Comparison of ENCODE assay signal across 15 cellular contexts in genomic region chr2:163602196-163602595, GRCh38.
"Had no signal": no experiment of that assay in that cellular context is flagged by ENCODE, and none has a peak within 500 bp of the region (broad histone marks: within the 10 kb centered on the region; RNA-seq: fewer than 3 reads in every experiment).

No MANE protein-coding gene starts in this region.

- H3K27ac Mint-ChIP-seq: activated CD4-positive, alpha-beta T cell treated with anti-CD3 and anti-CD28 coated beads, Interleukin-2, amount 10 ng/mL, durations not matched to agents 7 days and 5 days; activated naive CD8-positive, alpha-beta T cell treated with anti-CD3 and anti-CD28 coated beads for 36 hours; activated T-helper 1 cell treated with anti-CD3 and anti-CD28 coated beads, Interleukin-12 subunit alpha, Interleukin-12 subunit beta, Interleukin-2, Interleukin-4 antibody, amounts not matched to agents 30 ng/mL and 10 ng/mL and 1 ng/mL, durations not matched to agents 14 hours and 24 hours and 36 hours; nephron progenitor cell; stimulated activated effector memory CD8-positive, alpha-beta T cell treated with anti-CD3 and anti-CD28 coated beads, Interleukin-12 subunit alpha, Interleukin-12 subunit beta, amount 100 ng/mL, for 72 hours had no signal

- H3K27ac ChIP-seq: dorsolateral prefrontal cortex, gastroesophageal sphincter, left lung had no signal

- H3K4me3 ChIP-seq: gastroesophageal sphincter, left lung had no signal

- DNase-seq: activated CD4-positive, alpha-beta T cell treated with anti-CD3 and anti-CD28 coated beads, Interleukin-2, amount 10 ng/mL, durations not matched to agents 7 days and 5 days; activated CD4-positive, CD25-positive, alpha-beta regulatory T cell; activated CD8-positive, alpha-beta memory T cell treated with anti-CD3 and anti-CD28 coated beads for 24 hours; activated naive CD8-positive, alpha-beta T cell treated with anti-CD3 and anti-CD28 coated beads for 36 hours; amygdala; dorsolateral prefrontal cortex; islet precursor cell; left lung; nephron progenitor cell; stimulated activated CD4-positive, alpha-beta T cell treated with anti-CD3 and anti-CD28 coated beads, Interleukin-12 subunit alpha, Interleukin-12 subunit beta, amount 100 ng/mL, for 4 hours; stimulated activated CD4-positive, alpha-beta T cell treated with anti-CD3 and anti-CD28 coated beads, Interleukin-2, amount 100 ng/mL, for 24 hours; T-helper 2 cell had no signal

- H3K4me3 Mint-ChIP-seq: activated CD4-positive, alpha-beta T cell treated with anti-CD3 and anti-CD28 coated beads, Interleukin-2, amount 10 ng/mL, durations not matched to agents 7 days and 5 days; activated naive CD8-positive, alpha-beta T cell treated with anti-CD3 and anti-CD28 coated beads for 36 hours; activated T-helper 1 cell treated with anti-CD3 and anti-CD28 coated beads, Interleukin-12 subunit alpha, Interleukin-12 subunit beta, Interleukin-2, Interleukin-4 antibody, amounts not matched to agents 30 ng/mL and 10 ng/mL and 1 ng/mL, durations not matched to agents 14 hours and 24 hours and 36 hours; nephron progenitor cell; stimulated activated effector memory CD8-positive, alpha-beta T cell treated with anti-CD3 and anti-CD28 coated beads, Interleukin-12 subunit alpha, Interleukin-12 subunit beta, amount 100 ng/mL, for 72 hours had no signal

- H3K36me3 Mint-ChIP-seq: activated naive CD8-positive, alpha-beta T cell treated with anti-CD3 and anti-CD28 coated beads for 36 hours; stimulated activated effector memory CD8-positive, alpha-beta T cell treated with anti-CD3 and anti-CD28 coated beads, Interleukin-12 subunit alpha, Interleukin-12 subunit beta, amount 100 ng/mL, for 72 hours had no signal

- H3K27me3 Mint-ChIP-seq: activated CD4-positive, alpha-beta T cell treated with anti-CD3 and anti-CD28 coated beads, Interleukin-2, amount 10 ng/mL, durations not matched to agents 7 days and 5 days; activated naive CD8-positive, alpha-beta T cell treated with anti-CD3 and anti-CD28 coated beads for 36 hours had no signal

- ATAC-seq: gastroesophageal sphincter; left lung; stimulated activated effector memory CD8-positive, alpha-beta T cell treated with anti-CD3 and anti-CD28 coated beads, Interleukin-12 subunit alpha, Interleukin-12 subunit beta, amount 100 ng/mL, for 72 hours had no signal

- H3K4me1 ChIP-seq: left lung had no signal

- H3K27me3 ChIP-seq: dorsolateral prefrontal cortex, gastroesophageal sphincter, left lung had no signal

- H3K4me1 Mint-ChIP-seq: activated CD4-positive, alpha-beta T cell treated with anti-CD3 and anti-CD28 coated beads, Interleukin-2, amount 10 ng/mL, durations not matched to agents 7 days and 5 days; activated naive CD8-positive, alpha-beta T cell treated with anti-CD3 and anti-CD28 coated beads for 36 hours; stimulated activated effector memory CD8-positive, alpha-beta T cell treated with anti-CD3 and anti-CD28 coated beads, Interleukin-12 subunit alpha, Interleukin-12 subunit beta, amount 100 ng/mL, for 72 hours had no signal

- H3K9me3 Mint-ChIP-seq: activated CD4-positive, alpha-beta T cell treated with anti-CD3 and anti-CD28 coated beads, Interleukin-2, amount 10 ng/mL, durations not matched to agents 7 days and 5 days; activated naive CD8-positive, alpha-beta T cell treated with anti-CD3 and anti-CD28 coated beads for 36 hours; activated T-helper 1 cell treated with anti-CD3 and anti-CD28 coated beads, Interleukin-12 subunit alpha, Interleukin-12 subunit beta, Interleukin-2, Interleukin-4 antibody, amounts not matched to agents 30 ng/mL and 10 ng/mL and 1 ng/mL, durations not matched to agents 14 hours and 24 hours and 36 hours; nephron progenitor cell had no signal

- H3K36me3 ChIP-seq: gastroesophageal sphincter, left lung had no signal

- H3K9me3 ChIP-seq: gastroesophageal sphincter, left lung had no signal
